Comparison of ENCODE assay signal across 21 cellular contexts in the genomic region with DNA sequence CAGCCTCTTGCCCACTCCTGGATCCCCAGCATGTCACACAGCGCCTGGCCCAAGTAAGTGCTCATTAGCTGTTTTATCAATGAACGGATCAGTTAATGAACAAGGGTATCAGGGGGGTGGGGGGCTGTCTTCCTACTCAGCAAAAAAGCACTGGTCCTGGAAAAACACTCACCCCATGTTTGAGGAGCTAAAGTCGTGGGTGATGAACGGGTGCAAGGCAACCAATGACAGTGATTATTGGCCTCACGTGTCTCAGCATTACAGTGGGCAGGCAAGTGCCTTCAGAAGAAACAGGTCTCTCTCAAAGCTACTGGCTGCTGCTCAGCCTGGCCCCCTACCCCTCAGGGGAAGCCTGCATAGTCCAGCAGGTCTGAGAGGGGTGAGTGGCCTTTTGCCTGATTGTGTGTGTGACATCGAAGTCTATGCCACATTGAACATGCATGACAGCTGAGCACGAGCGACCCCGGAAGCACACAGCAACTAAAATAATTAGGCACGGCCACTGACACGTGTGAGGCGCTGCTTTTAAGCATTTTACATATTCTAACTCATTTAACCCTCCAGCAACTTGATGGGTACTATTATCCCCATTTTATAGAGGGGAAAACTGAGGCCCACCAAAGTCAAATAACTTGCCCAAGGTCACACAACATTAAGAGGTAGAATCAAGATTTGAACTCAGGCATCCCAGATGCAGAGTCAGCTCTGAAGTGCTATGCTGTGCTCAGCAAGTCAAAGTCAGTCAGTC. TPM values are rescaled to one million over a fixed set of nuclear protein-coding genes. Genes with fewer than 3 reads are reported as not detected.
DNase-seq lines count a peak whose midpoint lies in the region; ATAC-seq, FAIRE-seq and TF ChIP-seq lines count a peak whose summit lies in the region.
"Had no signal": no experiment of that assay in that cellular context is flagged by ENCODE, and none has a peak within 500 bp of the region (broad histone marks: within the 10 kb centered on the region; RNA-seq: fewer than 3 reads in every experiment).

No MANE protein-coding gene starts in this region.

- H3K4me1 ChIP-seq in left ventricle myocardium inferior: peaks cover 30% of the 10 kb centered on the region
- H3K4me1 ChIP-seq in K562 (replicated peaks in 1 of 2; ENCODE audit: control insufficient read depth in 2 of 2, insufficient read depth in 2 of 2, low read length in 2 of 2): peaks cover 2% of the 10 kb centered on the region in 2 experiments; a peak in 2 of 5 replicates
- H3K4me1 ChIP-seq in mammary epithelial cell (ENCODE audit: insufficient read depth, low read length): no peaks in the 10 kb centered on the region
- H3K4me1 ChIP-seq: HAP-1 had no signal

- no peak for TF ChIP-seq POLR2A in K562 (conservative IDR thresholded peaks at IDR 0.05)

- H3K4me2 ChIP-seq in K562 (ENCODE audit: insufficient read depth, low read length) (no peak overlapping the region), mammary epithelial cell (ENCODE audit: insufficient read depth, low read depth, low read length) (no peak overlapping the region)
- H3K4me2 ChIP-seq: BLaER1 had no signal

- H3K27ac ChIP-seq in left ventricle myocardium inferior (replicated peaks) (no peak overlapping the region), K562 (ENCODE audit: extremely low read depth, low read depth, low read length) (no peak overlapping the region), mammary epithelial cell (ENCODE audit: insufficient read depth, low read depth, low read length) (no peak overlapping the region)
- H3K27ac ChIP-seq: BLaER1 had no signal

- BruUV-seq in K562 (replicated peaks; lab: Mats Ljungman, UMichigan) (no TSS peak), mammary epithelial cell (replicated peaks; lab: Mats Ljungman, UMichigan) (no TSS peak)

- CTCF ChIA-PET in K562 (lab: Yijun Ruan, JAX; ENCODE audit: low intra/inter-chr PET ratio) (no interaction called here), mammary epithelial cell (lab: Charles Lee; ENCODE audit: low non-redundant PET) (no interaction called here)

- POLR2A ChIA-PET in K562 (lab: Yijun Ruan, JAX): interaction anchor here (0.6 kb wide), 3 partner anchors 26 to 566 kb away, joined by 3 to 4 read pairs (median 4); a partner anchor contains a TSS

- WGBS in K562 (ENCODE audit: insufficient coverage, low coverage, missing lambda C conversion rate): 5% methylated on average over 12 of the region's 12 CpGs
- WGBS in mammary epithelial cell (ENCODE audit: low coverage, missing lambda C conversion rate): 57% methylated on average over 12 of the region's 12 CpGs

- no peak for TF ChIP-seq EP300 in K562 (IDR thresholded peaks at IDR 0.05; ENCODE audit: low read length)

- FAIRE-seq in K562 (lab: Jason Lieb, UNC) (no peak), urothelium cell line (lab: Jason Lieb, UNC) (peak; percentile 9)
- FAIRE-seq: GM12878 had no signal

- TF ChIP-seq CTCF in left ventricle myocardium inferior (IDR thresholded peaks at IDR 0.05; ENCODE audit: borderline replicate concordance): no peak
- no peak for TF ChIP-seq CTCF in K562 (IDR thresholded peaks at IDR 0.05 in 2 of 3, conservative IDR thresholded peaks at IDR 0.05 in 1 of 3; ENCODE audit: insufficient read depth in 2 of 3, low read depth in 1 of 3, low read length in 3 of 3)
- no peak for TF ChIP-seq CTCF in mammary epithelial cell (conservative IDR thresholded peaks at IDR 0.05 in 1 of 2, IDR thresholded peaks at IDR 0.05 in 1 of 2; ENCODE audit: extremely low read depth in 1 of 2, insufficient read depth in 1 of 2, low read depth in 1 of 2, low read length in 2 of 2)

- no peaks in the 10 kb centered on the region for H3K9me1 ChIP-seq in K562 (ENCODE audit: control insufficient read depth, insufficient read depth, low read length)

- TF ChIP-seq RAD21 in K562 (CRISPR knock-in tag; conservative IDR thresholded peaks at IDR 0.05 in 1 of 2, IDR thresholded peaks at IDR 0.05 in 1 of 2): no peak

- H3K36me3 ChIP-seq in left ventricle myocardium inferior: no peaks in the 10 kb centered on the region
- no peaks in the 10 kb centered on the region for H3K36me3 ChIP-seq in K562 (ENCODE audit: control insufficient read depth, insufficient read depth, low read length)
- no peaks in the 10 kb centered on the region for H3K36me3 ChIP-seq in mammary epithelial cell (ENCODE audit: insufficient read depth, low read length)
- H3K36me3 ChIP-seq: BLaER1, HAP-1 had no signal

- no peak overlapping the region for H3K9ac ChIP-seq in K562 (ENCODE audit: insufficient read depth in 1 of 2, low read depth in 2 of 2, low read length in 2 of 2)
- no peak overlapping the region for H3K9ac ChIP-seq in mammary epithelial cell (ENCODE audit: insufficient read depth, low read length)
- H3K9ac ChIP-seq: BLaER1 had no signal

- intact Hi-C loops in cardiac septum (cut with DNase I) (loop anchor here (5.0 kb wide), 1 partner anchor 115 kb away; no protein-coding TSS in a partner anchor), left ventricle myocardium inferior (cut with micrococcal nuclease) (no loop called here), K562 (cut with micrococcal nuclease) (no loop called here), mammary epithelial cell (cut with micrococcal nuclease) (no loop called here)

- H4K20me1 ChIP-seq in K562 (replicated peaks; ENCODE audit: control insufficient read depth, insufficient read depth, low read length) (no peaks in the 10 kb centered on the region), mammary epithelial cell (ENCODE audit: insufficient read depth, low read length) (no peaks in the 10 kb centered on the region)
- H4K20me1 ChIP-seq: BLaER1 had no signal

- H3K9me3 ChIP-seq in left ventricle myocardium inferior (replicated peaks) (peaks cover 4% of the 10 kb centered on the region), K562 (replicated peaks; ENCODE audit: control insufficient read depth, insufficient read depth, low read depth, low read length) (no peaks in the 10 kb centered on the region), mammary epithelial cell (replicated peaks; ENCODE audit: insufficient read depth, low read length) (no peaks in the 10 kb centered on the region)
- H3K9me3 ChIP-seq: BLaER1, HAP-1 had no signal

- in situ Hi-C loops in K562 (cut with MboI) (no loop called here), mammary epithelial cell (cut with MboI; ENCODE audit: low sequenced_read_pairs in 2 of 2) (no loop called here)

- DNase-seq in cardiac septum (ENCODE audit: low spot score) (peak; percentile 36), left ventricle myocardium inferior (no peak), K562 (ENCODE audit: extremely low read depth in 1 of 4, low spot score in 3 of 4) (no peak), mesenteric fat pad (ENCODE audit: low spot score) (peak; percentile 73), urothelium cell line (ENCODE audit: low spot score) (no peak), mammary epithelial cell (no peak), activated T-cell treated with anti-CD3 and anti-CD28 coated beads for 4 hours (no peak)
- DNase-seq: 8988T; Calu3; CD8-positive, alpha-beta T cell; DMS53; DND-41; EL had no signal

- dilution Hi-C loops in mammary epithelial cell (cut with HindIII; ENCODE audit: low sequenced_read_pairs): loop anchor here (5.0 kb wide), 1 partner anchor 85 kb away; a partner anchor contains a TSS

- no peaks in the 10 kb centered on the region for H3K27me3 ChIP-seq in left ventricle myocardium inferior (ENCODE audit: low read depth)
- H3K27me3 ChIP-seq in K562 (ENCODE audit: control insufficient read depth in 2 of 2, insufficient read depth in 2 of 2, low read length in 2 of 2): peaks cover 0 to 14% of the 10 kb centered on the region in 2 experiments; a peak in 2 of 5 replicates
- H3K27me3 ChIP-seq in mammary epithelial cell (ENCODE audit: insufficient read depth, low read length): no peaks in the 10 kb centered on the region
- H3K27me3 ChIP-seq: BLaER1 had no signal

- H2AFZ ChIP-seq in K562 (ENCODE audit: low read depth, low read length): no peak overlapping the region
- no peak overlapping the region for H2AFZ ChIP-seq in mammary epithelial cell (ENCODE audit: low read depth, low read length)

- H3K79me2 ChIP-seq in K562 (ENCODE audit: control insufficient read depth, insufficient read depth, low read length): no peaks in the 10 kb centered on the region
- H3K79me2 ChIP-seq in mammary epithelial cell (ENCODE audit: insufficient read depth, low read length): no peaks in the 10 kb centered on the region

- no peak for ATAC-seq in K562
- ATAC-seq in GM19324 (IDR thresholded peaks at IDR 0.05; ENCODE audit: low FRiP score, unreplicated experiment): no peak
- ATAC-seq: CD8-positive, alpha-beta T cell had no signal

- H3K4me3 ChIP-seq in left ventricle myocardium inferior: no peak overlapping the region
- no peak overlapping the region for H3K4me3 ChIP-seq in K562
- no peak overlapping the region for H3K4me3 ChIP-seq in mammary epithelial cell (replicated peaks in 1 of 3; ENCODE audit: insufficient read depth in 1 of 3, low read depth in 2 of 3, low read length in 3 of 3)
- H3K4me3 ChIP-seq: BLaER1, GM12878, HAP-1 had no signal

RNA-seq across cellular contexts. Expression of a gene that starts 2.6 kb away (rescaled TPM):
- total RNA-seq in cardiac septum (not detected), left ventricle myocardium inferior (not detected), K562 (2014; rRNA removed) (not detected in 2 replicates), K562 (2014; rRNA removed; fragmentation: Illumina TruSeq; extraction: Trizol) (not detected in 2 replicates), K562 (2015; rRNA removed; fragmentation: Illumina TruSeq; extraction: Trizol) (not detected in 2 replicates), K562 (2021) (not detected in 2 replicates), mesenteric fat pad (not detected), mammary epithelial cell (not detected)
- total RNA-seq in K562 (2011; cell fraction: chromatin; rRNA removed; ENCODE audit: low replicate concordance): not detected in 2 replicates
- total RNA-seq in K562 (2011; cell fraction: nucleolus; rRNA removed): not detected in 2 replicates
- total RNA-seq in K562 (2011; cell fraction: nucleoplasm; rRNA removed): not detected in 2 replicates
- polyA plus RNA-seq in K562 (2011; rRNA removed) (not detected in 2 replicates), K562 (2014; fragmentation: Illumina TruSeq; extraction: Trizol) (not detected in 2 replicates), K562 (2014; fragmentation: Nextera tagmentation; extraction: Ambion mirVana) (not detected), K562 (2014; rRNA removed) (not detected in 2 replicates), mammary epithelial cell (not detected)
- not detected in 2 replicates for polyA plus RNA-seq in K562 (2011; cell fraction: cytosol; rRNA removed)
- not detected in 2 replicates for polyA plus RNA-seq in K562 (2011; cell fraction: nucleus; rRNA removed)
- polyA plus RNA-seq in K562 (2012): not detected in 2 replicates
- polyA minus RNA-seq in K562 (2011; rRNA and poly(A)+ RNA removed): not detected in 2 replicates
- polyA minus RNA-seq in K562 (2011; cell fraction: cytosol; rRNA and poly(A)+ RNA removed): not detected in 2 replicates
- polyA minus RNA-seq in K562 (2011; cell fraction: nucleus; rRNA and poly(A)+ RNA removed): not detected in 2 replicates
- 2.9 TPM for polyA minus RNA-seq in mammary epithelial cell
- total RNA-seq: A673; Calu3; CD8-positive, alpha-beta T cell; G401; GM12878; H4 had no signal
- polyA plus RNA-seq: AG04450, GM12878 had no signal

RNA-seq across cellular contexts. Expression of a gene that starts 25.9 kb away (rescaled TPM):
- total RNA-seq in cardiac septum: not detected
- not detected for total RNA-seq in left ventricle myocardium inferior
- total RNA-seq in K562 (2011; cell fraction: chromatin; rRNA removed; ENCODE audit: low replicate concordance): not detected in 2 replicates
- total RNA-seq in K562 (2011; cell fraction: nucleolus; rRNA removed): not detected in 2 replicates
- total RNA-seq in K562 (2011; cell fraction: nucleoplasm; rRNA removed): not detected in 2 replicates
- total RNA-seq in K562 (2014; rRNA removed): not detected in 2 replicates
- total RNA-seq in K562 (2014; rRNA removed; fragmentation: Illumina TruSeq; extraction: Trizol): not detected in 2 replicates
- not detected in 2 replicates for total RNA-seq in K562 (2015; rRNA removed; fragmentation: Illumina TruSeq; extraction: Trizol)
- not detected in 2 replicates for total RNA-seq in K562 (2021)
- polyA plus RNA-seq in K562 (2011; rRNA removed): not detected in 2 replicates
- not detected in 2 replicates for polyA plus RNA-seq in K562 (2011; cell fraction: cytosol; rRNA removed)
- polyA plus RNA-seq in K562 (2011; cell fraction: nucleus; rRNA removed): not detected in 2 replicates
- polyA plus RNA-seq in K562 (2012): not detected in 2 replicates
- not detected in 2 replicates for polyA plus RNA-seq in K562 (2014; fragmentation: Illumina TruSeq; extraction: Trizol)
- not detected for polyA plus RNA-seq in K562 (2014; fragmentation: Nextera tagmentation; extraction: Ambion mirVana)
- not detected in 2 replicates for polyA plus RNA-seq in K562 (2014; rRNA removed)
- polyA minus RNA-seq in K562 (2011; rRNA and poly(A)+ RNA removed): not detected in 2 replicates
- not detected in 2 replicates for polyA minus RNA-seq in K562 (2011; cell fraction: cytosol; rRNA and poly(A)+ RNA removed)
- polyA minus RNA-seq in K562 (2011; cell fraction: nucleus; rRNA and poly(A)+ RNA removed): not detected in 2 replicates
- total RNA-seq in mesenteric fat pad: not detected
- total RNA-seq in mammary epithelial cell: not detected
- polyA plus RNA-seq in mammary epithelial cell: not detected
- not detected for polyA minus RNA-seq in mammary epithelial cell
- total RNA-seq: A673; Calu3; CD8-positive, alpha-beta T cell; G401; H4 had no signal
- polyA plus RNA-seq: AG04450 had no signal

RNA-seq across cellular contexts. Expression of a gene that starts 58.0 kb away (rescaled TPM):
- total RNA-seq in cardiac septum: not detected
- total RNA-seq in left ventricle myocardium inferior: not detected
- not detected in 2 replicates for total RNA-seq in K562 (2011; cell fraction: chromatin; rRNA removed; ENCODE audit: low replicate concordance)
- not detected in 2 replicates for total RNA-seq in K562 (2011; cell fraction: nucleolus; rRNA removed)
- total RNA-seq in K562 (2011; cell fraction: nucleoplasm; rRNA removed): not detected in 2 replicates
- not detected in 2 replicates for total RNA-seq in K562 (2014; rRNA removed)
- not detected in 2 replicates for total RNA-seq in K562 (2014; rRNA removed; fragmentation: Illumina TruSeq; extraction: Trizol)
- total RNA-seq in K562 (2015; rRNA removed; fragmentation: Illumina TruSeq; extraction: Trizol): not detected in 2 replicates
- not detected in 2 replicates for total RNA-seq in K562 (2021)
- not detected in 2 replicates for polyA plus RNA-seq in K562 (2011; rRNA removed)
- polyA plus RNA-seq in K562 (2011; cell fraction: cytosol; rRNA removed): not detected in 2 replicates
- not detected in 2 replicates for polyA plus RNA-seq in K562 (2011; cell fraction: nucleus; rRNA removed)
- not detected in 2 replicates for polyA plus RNA-seq in K562 (2012)
- not detected in 2 replicates for polyA plus RNA-seq in K562 (2014; fragmentation: Illumina TruSeq; extraction: Trizol)
- polyA plus RNA-seq in K562 (2014; fragmentation: Nextera tagmentation; extraction: Ambion mirVana): not detected
- polyA plus RNA-seq in K562 (2014; rRNA removed): not detected in 2 replicates
- not detected in 2 replicates for polyA minus RNA-seq in K562 (2011; rRNA and poly(A)+ RNA removed)
- not detected in 2 replicates for polyA minus RNA-seq in K562 (2011; cell fraction: cytosol; rRNA and poly(A)+ RNA removed)
- polyA minus RNA-seq in K562 (2011; cell fraction: nucleus; rRNA and poly(A)+ RNA removed): not detected in 2 replicates
- total RNA-seq in mesenteric fat pad: not detected
- not detected for total RNA-seq in mammary epithelial cell
- not detected for polyA plus RNA-seq in mammary epithelial cell
- not detected for polyA minus RNA-seq in mammary epithelial cell
- total RNA-seq: A673; Calu3; CD8-positive, alpha-beta T cell; G401; GM12878; H4 had no signal
- polyA plus RNA-seq: AG04450, GM12878 had no signal

RNA-seq across cellular contexts. Expression of a gene that starts 59.3 kb away (rescaled TPM):
- 10.3 TPM for total RNA-seq in cardiac septum
- total RNA-seq in left ventricle myocardium inferior: 9.3 TPM
- 6.7 and 23.4 TPM in 2 replicates for total RNA-seq in K562 (2011; cell fraction: chromatin; rRNA removed; ENCODE audit: low replicate concordance)
- 23.4 and 23.5 TPM in 2 replicates for total RNA-seq in K562 (2011; cell fraction: nucleolus; rRNA removed)
- 19.3 and 27.0 TPM in 2 replicates for total RNA-seq in K562 (2011; cell fraction: nucleoplasm; rRNA removed)
- total RNA-seq in K562 (2014; rRNA removed): 85.1 and 104 TPM in 2 replicates
- total RNA-seq in K562 (2014; rRNA removed; fragmentation: Illumina TruSeq; extraction: Trizol): 7.3 and 8.6 TPM in 2 replicates
- 19.8 and 23.1 TPM in 2 replicates for total RNA-seq in K562 (2015; rRNA removed; fragmentation: Illumina TruSeq; extraction: Trizol)
- 102 and 114 TPM in 2 replicates for total RNA-seq in K562 (2021)
- polyA plus RNA-seq in K562 (2011; rRNA removed): 25.2 and 34.9 TPM in 2 replicates
- polyA plus RNA-seq in K562 (2011; cell fraction: cytosol; rRNA removed): 24.0 and 47.9 TPM in 2 replicates
- polyA plus RNA-seq in K562 (2011; cell fraction: nucleus; rRNA removed): 132 and 234 TPM in 2 replicates
- polyA plus RNA-seq in K562 (2012): 34.4 and 105 TPM in 2 replicates
- 90.5 and 97.8 TPM in 2 replicates for polyA plus RNA-seq in K562 (2014; fragmentation: Illumina TruSeq; extraction: Trizol)
- polyA plus RNA-seq in K562 (2014; fragmentation: Nextera tagmentation; extraction: Ambion mirVana): 1 to 10 TPM; 4.6 to 6.4 TPM
- polyA plus RNA-seq in K562 (2014; rRNA removed): 76.8 and 80.6 TPM in 2 replicates
- polyA minus RNA-seq in K562 (2011; rRNA and poly(A)+ RNA removed): 13.3 and 14.0 TPM in 2 replicates
- 18.8 and 22.2 TPM in 2 replicates for polyA minus RNA-seq in K562 (2011; cell fraction: cytosol; rRNA and poly(A)+ RNA removed)
- 28.7 and 29.6 TPM in 2 replicates for polyA minus RNA-seq in K562 (2011; cell fraction: nucleus; rRNA and poly(A)+ RNA removed)
- 40.4 TPM for total RNA-seq in mesenteric fat pad
- total RNA-seq in mammary epithelial cell: 10 to 100 TPM; 14.7 to 58.0 TPM
- polyA plus RNA-seq in mammary epithelial cell: 43.1 TPM
- polyA minus RNA-seq in mammary epithelial cell: 31.8 TPM

Comparison
In these comparisons a context has a peak if more than half of its experiments do, and no peak if none do; other contexts are left out.
1. DNase-seq: peak in cardiac septum (single experiment) and mesenteric fat pad (single experiment); none in left ventricle myocardium inferior (single experiment), K562 (0 of 4), urothelium cell line (single experiment), mammary epithelial cell (single experiment) and activated T-cell treated with anti-CD3 and anti-CD28 coated beads for 4 hours (single experiment).